22 cellular contexts compared by ENCODE assay signal in the genomic region with DNA sequence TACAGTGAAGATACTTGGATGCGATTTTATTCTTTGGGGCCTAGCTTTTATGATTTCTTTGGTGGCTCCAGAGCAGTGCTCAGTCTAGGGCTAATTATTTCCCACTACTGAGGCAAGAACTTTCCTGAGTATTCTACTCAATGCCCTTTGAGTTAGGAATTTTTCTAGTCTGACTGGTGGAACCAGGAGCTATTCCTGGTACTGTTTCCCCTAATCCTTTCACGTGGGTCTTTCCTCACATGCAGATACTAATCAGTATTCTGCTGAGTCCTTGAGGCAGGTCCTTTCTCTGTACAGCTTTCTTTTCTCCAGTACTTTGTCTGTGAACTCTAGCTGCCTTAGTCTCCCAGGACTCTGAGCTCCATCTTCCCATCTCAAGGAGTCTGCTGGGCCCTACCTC.
"Had no signal": no experiment of that assay in that cellular context is flagged by ENCODE, and none has a peak within 500 bp of the region (broad histone marks: within the 10 kb centered on the region; RNA-seq: fewer than 3 reads in every experiment).

No MANE protein-coding gene starts in this region.

- H3K4me3 Mint-ChIP-seq: effector memory CD8-positive, alpha-beta T cell; naive thymus-derived CD8-positive, alpha-beta T cell; stimulated activated memory B cell treated with anti-CD40 and anti-IgM and Interleukin-4, amounts not matched to agents 10 μg/mL and 1 μg/mL and 100 μg/mL, for 72 hours had no signal

- H3K9me3 Mint-ChIP-seq: effector memory CD8-positive, alpha-beta T cell; naive thymus-derived CD8-positive, alpha-beta T cell; stimulated activated memory B cell treated with anti-CD40 and anti-IgM and Interleukin-4, amounts not matched to agents 10 μg/mL and 1 μg/mL and 100 μg/mL, for 72 hours had no signal

- H3K4me1 ChIP-seq: lower lobe of right lung, pancreas, testis, tibial artery, upper lobe of right lung, uterus had no signal

- H3K9me3 ChIP-seq: lower lobe of right lung, pancreas, testis, tibial artery had no signal

- H3K4me1 Mint-ChIP-seq: naive thymus-derived CD8-positive, alpha-beta T cell; stimulated activated memory B cell treated with anti-CD40 and anti-IgM and Interleukin-4, amounts not matched to agents 10 μg/mL and 1 μg/mL and 100 μg/mL, for 72 hours had no signal

- H3K27ac ChIP-seq: left ventricle myocardium inferior, lower lobe of right lung, pancreas, testis, tibial artery, upper lobe of right lung, uterus had no signal

- H3K27me3 ChIP-seq: pancreas, testis, upper lobe of right lung, uterus had no signal

- H3K27ac Mint-ChIP-seq: effector memory CD8-positive, alpha-beta T cell; naive thymus-derived CD8-positive, alpha-beta T cell; stimulated activated memory B cell treated with anti-CD40 and anti-IgM and Interleukin-4, amounts not matched to agents 10 μg/mL and 1 μg/mL and 100 μg/mL, for 72 hours had no signal

- ATAC-seq: effector memory CD8-positive, alpha-beta T cell; left colon; lower lobe of right lung; naive thymus-derived CD8-positive, alpha-beta T cell; pancreas; sciatic nerve; stimulated activated memory B cell treated with anti-CD40 and anti-IgM and Interleukin-4, amounts not matched to agents 10 μg/mL and 1 μg/mL and 100 μg/mL, for 72 hours; stimulated activated naive CD8-positive, alpha-beta T cell treated with anti-CD3 and anti-CD28 coated beads, Interleukin-15, Interleukin-2, amounts not matched to agents 100 U/mL and 50 U/mL, for 24 hours; upper lobe of right lung had no signal

- H3K27me3 Mint-ChIP-seq: effector memory CD8-positive, alpha-beta T cell; naive thymus-derived CD8-positive, alpha-beta T cell; stimulated activated memory B cell treated with anti-CD40 and anti-IgM and Interleukin-4, amounts not matched to agents 10 μg/mL and 1 μg/mL and 100 μg/mL, for 72 hours had no signal

- H3K4me3 ChIP-seq: left ventricle myocardium inferior, lower lobe of right lung, pancreas, testis, tibial artery, upper lobe of right lung, uterus had no signal

- DNase-seq: cerebellar nuclear complex; cortex of kidney; effector memory CD8-positive, alpha-beta T cell; erythroblast; kidney glomerular epithelial cell; left colon; left ventricle myocardium inferior; lower lobe of right lung; naive thymus-derived CD8-positive, alpha-beta T cell; occipital lobe; pancreas; retina; stimulated activated CD4-positive, alpha-beta T cell treated with anti-CD3 and anti-CD28 coated beads, Interleukin-2, amount 100 ng/mL, for 24 hours; stimulated activated CD4-positive, alpha-beta T cell treated with anti-CD3 and anti-CD28 coated beads, Interleukin-4, amount 100 ng/mL, for 24 hours; stimulated activated naive CD8-positive, alpha-beta T cell treated with anti-CD3 and anti-CD28 coated beads, Interleukin-15, Interleukin-2, amounts not matched to agents 100 U/mL and 50 U/mL, for 24 hours; substantia nigra; testis; tibial artery; upper lobe of right lung; uterus had no signal

- H3K36me3 ChIP-seq: lower lobe of right lung, pancreas, uterus had no signal
